ENCODE assay signal across 13 cellular contexts in genomic region chr11:76903325-76903724, GRCh38. TPM values are rescaled to one million over a fixed set of nuclear protein-coding genes. Genes with fewer than 3 reads are reported as not detected.
DNase-seq lines count a peak whose midpoint lies in the region; ATAC-seq and TF ChIP-seq lines count a peak whose summit lies in the region.
"Had no signal": no experiment of that assay in that cellular context is flagged by ENCODE, and none has a peak within 500 bp of the region (broad histone marks: within the 10 kb centered on the region; RNA-seq: fewer than 3 reads in every experiment).

No MANE protein-coding gene starts in this region.

- H3K9ac ChIP-seq in iPS-18a (ENCODE audit: low read length), result no peak overlapping the region

- H3K4me3 ChIP-seq in iPS-18a (ENCODE audit: low read length) (peak overlapping the region; percentile 35), vagina (no peak overlapping the region), psoas muscle (no peak overlapping the region)
- H3K4me3 ChIP-seq: ascending aorta, esophagus squamous epithelium had no signal

- no peaks in the 10 kb centered on the region for H3K9me3 ChIP-seq in iPS-18a (ENCODE audit: control insufficient read depth, low read depth, low read length)
- no peaks in the 10 kb centered on the region for H3K9me3 ChIP-seq in vagina
- no peaks in the 10 kb centered on the region for H3K9me3 ChIP-seq in psoas muscle
- H3K9me3 ChIP-seq: esophagus squamous epithelium had no signal

- TF ChIP-seq POLR2A in vagina (IDR thresholded peaks at IDR 0.05), result no peak

- H3K4me1 ChIP-seq in iPS-18a (ENCODE audit: control insufficient read depth, low read depth, low read length), result peaks cover 14% of the 10 kb centered on the region
- H3K4me1 ChIP-seq in vagina, result peaks cover 9% of the 10 kb centered on the region
- no peaks in the 10 kb centered on the region for H3K4me1 ChIP-seq in psoas muscle
- H3K4me1 ChIP-seq: ascending aorta had no signal

- H3K27ac ChIP-seq in iPS-18a (ENCODE audit: low read length), result no peak overlapping the region
- no peak overlapping the region for H3K27ac ChIP-seq in vagina
- H3K27ac ChIP-seq in psoas muscle, result no peak overlapping the region
- H3K27ac ChIP-seq: ascending aorta, esophagus squamous epithelium, WERI-Rb-1 had no signal

- ATAC-seq in HG03354 (IDR thresholded peaks at IDR 0.05; ENCODE audit: poor library complexity, severe bottlenecking, unreplicated experiment) (no peak), psoas muscle (no peak)
- ATAC-seq: left ventricle myocardium superior had no signal

- no peaks in the 10 kb centered on the region for H3K27me3 ChIP-seq in iPS-18a (ENCODE audit: control insufficient read depth, insufficient read depth, low read length)
- no peaks in the 10 kb centered on the region for H3K27me3 ChIP-seq in vagina
- no peaks in the 10 kb centered on the region for H3K27me3 ChIP-seq in psoas muscle (ENCODE audit: insufficient read depth in 3 of 3, low read length in 2 of 3)
- H3K27me3 ChIP-seq: ascending aorta, esophagus squamous epithelium had no signal

- H3K36me3 ChIP-seq in iPS-18a (ENCODE audit: control insufficient read depth, low read depth, low read length) (no peaks in the 10 kb centered on the region), vagina (no peaks in the 10 kb centered on the region), psoas muscle (ENCODE audit: insufficient read depth in 1 of 2, low read depth in 1 of 2) (no peaks in the 10 kb centered on the region)
- H3K36me3 ChIP-seq: ascending aorta, esophagus squamous epithelium, WERI-Rb-1 had no signal

- intact Hi-C loops in vagina (cut with DNase I) (no loop called here), psoas muscle (cut with DNase I) (no loop called here)

- DNase-seq in SIG-M5 treated with dmso at 0.1 percent for 504 hours (lab: John Stamatoyannopoulos, UW; ENCODE audit: unreplicated experiment), result peak; percentile 25
- no peak for DNase-seq in SIG-M5 (lab: John Stamatoyannopoulos, UW)
- DNase-seq in NCI-H748 (lab: John Stamatoyannopoulos, UW; ENCODE audit: unreplicated experiment), result peak; percentile 91
- no peak for DNase-seq in vagina (ENCODE audit: extremely low spot score in 2 of 2)
- no peak for DNase-seq in psoas muscle
- no peak for DNase-seq in T-helper 9 cell
- DNase-seq: esophagus squamous epithelium, head of caudate nucleus, left ventricle myocardium superior, WERI-Rb-1 had no signal

- WGBS in psoas muscle, 3 donors, result 29 to 50% (median 49%) methylated on average over 3 of the region's 3 CpGs

- no peak for TF ChIP-seq CTCF in vagina (IDR thresholded peaks at IDR 0.05)
- TF ChIP-seq CTCF in psoas muscle (IDR thresholded peaks at IDR 0.05), result no peak

RNA-seq across cellular contexts. Expression of gene ACER3, which starts 42.6 kb away (rescaled TPM):
- total RNA-seq in vagina (16.2 TPM), psoas muscle (1 to 10 TPM; 3.4 to 6.3 (median 5.4) TPM)
- polyA plus RNA-seq in psoas muscle, result 1 to 10 TPM in 2 of 3 donors, under 1 TPM in 1; 0.76 to 2.4 (median 1.1) TPM

Comparison
In these comparisons a context has a peak if more than half of its experiments do, and no peak if none do; other contexts are left out.
1. DNase-seq: peak in SIG-M5 treated with dmso at 0.1 percent for 504 hours (single experiment) and NCI-H748 (single experiment); none in SIG-M5 (single experiment), vagina (0 of 2), psoas muscle (0 of 2) and T-helper 9 cell (single experiment).